ENCODE assay signal across 1 cellular context in the genomic region with DNA sequence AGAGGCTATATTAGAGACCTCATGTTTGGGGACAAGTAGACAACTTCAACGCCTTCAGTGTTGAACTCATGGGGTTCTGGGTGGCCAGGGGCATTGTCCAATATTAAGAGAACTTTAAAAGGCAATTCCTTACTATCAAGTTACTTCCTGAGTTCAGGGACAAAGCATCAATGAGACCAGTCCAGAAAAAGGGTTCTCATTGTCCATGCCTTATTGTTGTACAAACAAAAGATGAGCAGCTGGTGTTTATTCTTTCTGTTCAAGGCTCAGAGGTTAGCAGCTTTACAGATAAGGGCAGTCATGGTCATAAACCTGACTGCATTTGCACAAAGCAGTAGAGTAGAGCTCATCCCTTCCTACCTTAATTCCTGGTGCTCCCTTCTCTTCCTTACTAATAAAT.
TF ChIP-seq lines count a peak whose summit lies in the region.

No MANE protein-coding gene starts in this region.

TF ChIP-seq in HepG2, 621 proteins besides CTCF, POLR2A, EP300 and RAD21 (continued from another document and continues in another):
- TF ChIP-seq, protein P1, sequence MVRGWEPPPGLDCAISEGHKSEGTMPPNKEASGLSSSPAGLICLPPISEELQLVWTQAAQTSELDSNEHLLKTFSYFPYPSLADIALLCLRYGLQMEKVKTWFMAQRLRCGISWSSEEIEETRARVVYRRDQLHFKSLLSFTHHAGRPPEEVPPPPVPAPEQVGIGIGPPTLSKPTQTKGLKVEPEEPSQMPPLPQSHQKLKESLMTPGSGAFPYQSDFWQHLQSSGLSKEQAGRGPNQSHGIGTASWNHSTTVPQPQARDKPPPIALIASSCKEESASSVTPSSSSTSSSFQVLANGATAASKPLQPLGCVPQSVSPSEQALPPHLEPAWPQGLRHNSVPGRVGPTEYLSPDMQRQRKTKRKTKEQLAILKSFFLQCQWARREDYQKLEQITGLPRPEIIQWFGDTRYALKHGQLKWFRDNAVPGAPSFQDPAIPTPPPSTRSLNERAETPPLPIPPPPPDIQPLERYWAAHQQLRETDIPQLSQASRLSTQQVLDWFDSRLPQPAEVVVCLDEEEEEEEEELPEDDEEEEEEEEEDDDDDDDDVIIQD (CRISPR knock-in tag; IDR thresholded peaks at IDR 0.05; ENCODE audit: low read depth) = peak; percentile 67; the same call in 1 of the 2 replicates
- TF ChIP-seq, protein P2, sequence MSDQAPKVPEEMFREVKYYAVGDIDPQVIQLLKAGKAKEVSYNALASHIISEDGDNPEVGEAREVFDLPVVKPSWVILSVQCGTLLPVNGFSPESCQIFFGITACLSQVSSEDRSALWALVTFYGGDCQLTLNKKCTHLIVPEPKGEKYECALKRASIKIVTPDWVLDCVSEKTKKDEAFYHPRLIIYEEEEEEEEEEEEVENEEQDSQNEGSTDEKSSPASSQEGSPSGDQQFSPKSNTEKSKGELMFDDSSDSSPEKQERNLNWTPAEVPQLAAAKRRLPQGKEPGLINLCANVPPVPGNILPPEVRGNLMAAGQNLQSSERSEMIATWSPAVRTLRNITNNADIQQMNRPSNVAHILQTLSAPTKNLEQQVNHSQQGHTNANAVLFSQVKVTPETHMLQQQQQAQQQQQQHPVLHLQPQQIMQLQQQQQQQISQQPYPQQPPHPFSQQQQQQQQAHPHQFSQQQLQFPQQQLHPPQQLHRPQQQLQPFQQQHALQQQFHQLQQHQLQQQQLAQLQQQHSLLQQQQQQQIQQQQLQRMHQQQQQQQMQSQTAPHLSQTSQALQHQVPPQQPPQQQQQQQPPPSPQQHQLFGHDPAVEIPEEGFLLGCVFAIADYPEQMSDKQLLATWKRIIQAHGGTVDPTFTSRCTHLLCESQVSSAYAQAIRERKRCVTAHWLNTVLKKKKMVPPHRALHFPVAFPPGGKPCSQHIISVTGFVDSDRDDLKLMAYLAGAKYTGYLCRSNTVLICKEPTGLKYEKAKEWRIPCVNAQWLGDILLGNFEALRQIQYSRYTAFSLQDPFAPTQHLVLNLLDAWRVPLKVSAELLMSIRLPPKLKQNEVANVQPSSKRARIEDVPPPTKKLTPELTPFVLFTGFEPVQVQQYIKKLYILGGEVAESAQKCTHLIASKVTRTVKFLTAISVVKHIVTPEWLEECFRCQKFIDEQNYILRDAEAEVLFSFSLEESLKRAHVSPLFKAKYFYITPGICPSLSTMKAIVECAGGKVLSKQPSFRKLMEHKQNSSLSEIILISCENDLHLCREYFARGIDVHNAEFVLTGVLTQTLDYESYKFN (CRISPR knock-in tag; conservative IDR thresholded peaks at IDR 0.05) = peak; percentile 98
- TF ChIP-seq ZNF644 (CRISPR knock-in tag; IDR thresholded peaks at IDR 0.05; ENCODE audit: low read depth) (peak; percentile 60), ZNF543 (CRISPR knock-in tag; IDR thresholded peaks at IDR 0.05) (no peak), ZMYM3 (CRISPR knock-in tag; IDR thresholded peaks at IDR 0.05) (peak; percentile 51; the same call in 1 of the 2 replicates), MED13 (CRISPR knock-in tag; IDR thresholded peaks at IDR 0.05) (peak; percentile 50; the same call in 1 of the 2 replicates), FOXO1 (CRISPR knock-in tag; IDR thresholded peaks at IDR 0.05) (peak; percentile 86), ZNF292 (CRISPR knock-in tag; IDR thresholded peaks at IDR 0.05; ENCODE audit: borderline replicate concordance, low read depth) (peak; percentile 49; the same call in 1 of the 2 replicates), ZBTB3 (CRISPR knock-in tag; IDR thresholded peaks at IDR 0.05; ENCODE audit: borderline replicate concordance, low read depth) (no peak), ZEB1 (IDR thresholded peaks at IDR 0.05; ENCODE audit: insufficient replicate concordance, low read depth) (no peak), ZNF891 (CRISPR knock-in tag; IDR thresholded peaks at IDR 0.05) (no peak), ATF1 (CRISPR knock-in tag; IDR thresholded peaks at IDR 0.05) (0 out of 2 replicates have a peak, but pooled peaks have one; percentile 30), TCF7 (IDR thresholded peaks at IDR 0.05; ENCODE audit: low read depth) (peak; percentile 77), DPF2 (CRISPR knock-in tag; IDR thresholded peaks at IDR 0.05; ENCODE audit: borderline replicate concordance, low read depth) (peak; percentile 92), HDAC2 (CRISPR knock-in tag; IDR thresholded peaks at IDR 0.05) (peak; percentile 93), MED1 (CRISPR knock-in tag; IDR thresholded peaks at IDR 0.05) (peak; percentile 90), FOXA3 (CRISPR knock-in tag; IDR thresholded peaks at IDR 0.05) (peak; percentile 95), KDM6A (CRISPR knock-in tag; IDR thresholded peaks at IDR 0.05; ENCODE audit: low read depth) (peak; percentile 87), MEF2D (CRISPR knock-in tag; IDR thresholded peaks at IDR 0.05) (peak; percentile 17; the same call in 1 of the 2 replicates), ZMYM4 (CRISPR knock-in tag; IDR thresholded peaks at IDR 0.05) (peak; percentile 66), NR2C2 (CRISPR knock-in tag; IDR thresholded peaks at IDR 0.05; ENCODE audit: borderline replicate concordance) (peak; percentile 72; the same call in 1 of the 2 replicates), HOXA3 (CRISPR knock-in tag; IDR thresholded peaks at IDR 0.05) (peak; percentile 66; the same call in 1 of the 2 replicates), CREB1 (IDR thresholded peaks at IDR 0.05) (no peak), CREB1 (CRISPR knock-in tag; IDR thresholded peaks at IDR 0.05) (peak; percentile 59), NFKBIZ (CRISPR knock-in tag; IDR thresholded peaks at IDR 0.05) (peak; percentile 69; the same call in 1 of the 2 replicates), PPARG (CRISPR knock-in tag; conservative IDR thresholded peaks at IDR 0.05) (peak; percentile 77), NR2F2 (IDR thresholded peaks at IDR 0.05; ENCODE audit: borderline replicate concordance, low read depth) (peak; percentile 96), RCOR2 (CRISPR knock-in tag; IDR thresholded peaks at IDR 0.05) (peak; percentile 76; the same call in 1 of the 2 replicates), MTF1 (CRISPR knock-in tag; IDR thresholded peaks at IDR 0.05) (no peak), ZFP1 (CRISPR knock-in tag; IDR thresholded peaks at IDR 0.05) (0 out of 2 replicates have a peak, but pooled peaks have one; percentile 19), SALL1 (CRISPR knock-in tag; IDR thresholded peaks at IDR 0.05) (peak; percentile 78; the same call in 1 of the 2 replicates), PAX8 (CRISPR knock-in tag; IDR thresholded peaks at IDR 0.05; ENCODE audit: borderline replicate concordance) (no peak), ZNF17 (CRISPR knock-in tag; IDR thresholded peaks at IDR 0.05) (no peak), ZNF136 (CRISPR knock-in tag; IDR thresholded peaks at IDR 0.05; ENCODE audit: low read depth) (0 out of 2 replicates have a peak, but pooled peaks have one; percentile 32), ZFP41 (CRISPR knock-in tag; IDR thresholded peaks at IDR 0.05; ENCODE audit: borderline replicate concordance) (no peak), ETV5 (CRISPR knock-in tag; IDR thresholded peaks at IDR 0.05; ENCODE audit: borderline replicate concordance) (peak; percentile 94), HDAC1 (CRISPR knock-in tag; IDR thresholded peaks at IDR 0.05) (peak; percentile 86), ADNP (CRISPR knock-in tag; IDR thresholded peaks at IDR 0.05) (no peak; the same call in 1 of the 2 replicates), KDM3A (CRISPR knock-in tag; IDR thresholded peaks at IDR 0.05; ENCODE audit: low read depth) (peak; percentile 78), NR2F6 (IDR thresholded peaks at IDR 0.05) (peak; percentile 95), NR2F6 (CRISPR knock-in tag; IDR thresholded peaks at IDR 0.05) (peak; percentile 95), MIER3 (CRISPR knock-in tag; IDR thresholded peaks at IDR 0.05; ENCODE audit: borderline replicate concordance) (peak; percentile 46; the same call in 1 of the 2 replicates), ARID2 (CRISPR knock-in tag; IDR thresholded peaks at IDR 0.05; ENCODE audit: borderline replicate concordance) (peak; percentile 20; the same call in 1 of the 2 replicates)
- TF ChIP-seq, protein P3, sequence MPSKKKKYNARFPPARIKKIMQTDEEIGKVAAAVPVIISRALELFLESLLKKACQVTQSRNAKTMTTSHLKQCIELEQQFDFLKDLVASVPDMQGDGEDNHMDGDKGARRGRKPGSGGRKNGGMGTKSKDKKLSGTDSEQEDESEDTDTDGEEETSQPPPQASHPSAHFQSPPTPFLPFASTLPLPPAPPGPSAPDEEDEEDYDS (CRISPR knock-in tag; IDR thresholded peaks at IDR 0.05) = peak; percentile 30; the same call in 1 of the 2 replicates
- TF ChIP-seq, protein P4, sequence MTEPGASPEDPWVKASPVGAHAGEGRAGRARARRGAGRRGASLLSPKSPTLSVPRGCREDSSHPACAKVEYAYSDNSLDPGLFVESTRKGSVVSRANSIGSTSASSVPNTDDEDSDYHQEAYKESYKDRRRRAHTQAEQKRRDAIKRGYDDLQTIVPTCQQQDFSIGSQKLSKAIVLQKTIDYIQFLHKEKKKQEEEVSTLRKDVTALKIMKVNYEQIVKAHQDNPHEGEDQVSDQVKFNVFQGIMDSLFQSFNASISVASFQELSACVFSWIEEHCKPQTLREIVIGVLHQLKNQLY (CRISPR knock-in tag; IDR thresholded peaks at IDR 0.05) = peak; percentile 76; the same call in 1 of the 2 replicates
- TF ChIP-seq, protein P5, sequence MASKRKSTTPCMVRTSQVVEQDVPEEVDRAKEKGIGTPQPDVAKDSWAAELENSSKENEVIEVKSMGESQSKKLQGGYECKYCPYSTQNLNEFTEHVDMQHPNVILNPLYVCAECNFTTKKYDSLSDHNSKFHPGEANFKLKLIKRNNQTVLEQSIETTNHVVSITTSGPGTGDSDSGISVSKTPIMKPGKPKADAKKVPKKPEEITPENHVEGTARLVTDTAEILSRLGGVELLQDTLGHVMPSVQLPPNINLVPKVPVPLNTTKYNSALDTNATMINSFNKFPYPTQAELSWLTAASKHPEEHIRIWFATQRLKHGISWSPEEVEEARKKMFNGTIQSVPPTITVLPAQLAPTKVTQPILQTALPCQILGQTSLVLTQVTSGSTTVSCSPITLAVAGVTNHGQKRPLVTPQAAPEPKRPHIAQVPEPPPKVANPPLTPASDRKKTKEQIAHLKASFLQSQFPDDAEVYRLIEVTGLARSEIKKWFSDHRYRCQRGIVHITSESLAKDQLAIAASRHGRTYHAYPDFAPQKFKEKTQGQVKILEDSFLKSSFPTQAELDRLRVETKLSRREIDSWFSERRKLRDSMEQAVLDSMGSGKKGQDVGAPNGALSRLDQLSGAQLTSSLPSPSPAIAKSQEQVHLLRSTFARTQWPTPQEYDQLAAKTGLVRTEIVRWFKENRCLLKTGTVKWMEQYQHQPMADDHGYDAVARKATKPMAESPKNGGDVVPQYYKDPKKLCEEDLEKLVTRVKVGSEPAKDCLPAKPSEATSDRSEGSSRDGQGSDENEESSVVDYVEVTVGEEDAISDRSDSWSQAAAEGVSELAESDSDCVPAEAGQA (IDR thresholded peaks at IDR 0.05; ENCODE audit: low read depth) = no peak
- TF ChIP-seq, protein P5 (CRISPR knock-in tag; IDR thresholded peaks at IDR 0.05; ENCODE audit: borderline replicate concordance) = peak; percentile 62; the same call in 1 of the 2 replicates
- TF ChIP-seq, protein P6, sequence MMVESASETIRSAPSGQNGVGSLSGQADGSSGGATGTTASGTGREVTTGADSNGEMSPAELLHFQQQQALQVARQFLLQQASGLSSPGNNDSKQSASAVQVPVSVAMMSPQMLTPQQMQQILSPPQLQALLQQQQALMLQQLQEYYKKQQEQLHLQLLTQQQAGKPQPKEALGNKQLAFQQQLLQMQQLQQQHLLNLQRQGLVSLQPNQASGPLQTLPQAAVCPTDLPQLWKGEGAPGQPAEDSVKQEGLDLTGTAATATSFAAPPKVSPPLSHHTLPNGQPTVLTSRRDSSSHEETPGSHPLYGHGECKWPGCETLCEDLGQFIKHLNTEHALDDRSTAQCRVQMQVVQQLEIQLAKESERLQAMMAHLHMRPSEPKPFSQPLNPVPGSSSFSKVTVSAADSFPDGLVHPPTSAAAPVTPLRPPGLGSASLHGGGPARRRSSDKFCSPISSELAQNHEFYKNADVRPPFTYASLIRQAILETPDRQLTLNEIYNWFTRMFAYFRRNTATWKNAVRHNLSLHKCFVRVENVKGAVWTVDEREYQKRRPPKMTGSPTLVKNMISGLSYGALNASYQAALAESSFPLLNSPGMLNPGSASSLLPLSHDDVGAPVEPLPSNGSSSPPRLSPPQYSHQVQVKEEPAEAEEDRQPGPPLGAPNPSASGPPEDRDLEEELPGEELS (CRISPR knock-in tag; IDR thresholded peaks at IDR 0.05) = peak; percentile 92
- TF ChIP-seq, protein P7, sequence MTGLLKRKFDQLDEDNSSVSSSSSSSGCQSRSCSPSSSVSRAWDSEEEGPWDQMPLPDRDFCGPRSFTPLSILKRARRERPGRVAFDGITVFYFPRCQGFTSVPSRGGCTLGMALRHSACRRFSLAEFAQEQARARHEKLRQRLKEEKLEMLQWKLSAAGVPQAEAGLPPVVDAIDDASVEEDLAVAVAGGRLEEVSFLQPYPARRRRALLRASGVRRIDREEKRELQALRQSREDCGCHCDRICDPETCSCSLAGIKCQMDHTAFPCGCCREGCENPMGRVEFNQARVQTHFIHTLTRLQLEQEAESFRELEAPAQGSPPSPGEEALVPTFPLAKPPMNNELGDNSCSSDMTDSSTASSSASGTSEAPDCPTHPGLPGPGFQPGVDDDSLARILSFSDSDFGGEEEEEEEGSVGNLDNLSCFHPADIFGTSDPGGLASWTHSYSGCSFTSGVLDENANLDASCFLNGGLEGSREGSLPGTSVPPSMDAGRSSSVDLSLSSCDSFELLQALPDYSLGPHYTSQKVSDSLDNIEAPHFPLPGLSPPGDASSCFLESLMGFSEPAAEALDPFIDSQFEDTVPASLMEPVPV (CRISPR knock-in tag; IDR thresholded peaks at IDR 0.05) = peak; percentile 53; the same call in 1 of the 2 replicates
